13 cellular contexts compared by ENCODE assay signal in genomic region chr7:121604627-121605296, GRCh38.
DNase-seq lines count a peak whose midpoint lies in the region; TF ChIP-seq lines count a peak whose summit lies in the region.
"Had no signal": no experiment of that assay in that cellular context is flagged by ENCODE, and none has a peak within 500 bp of the region (broad histone marks: within the 10 kb centered on the region; RNA-seq: fewer than 3 reads in every experiment).

No MANE protein-coding gene starts in this region.

- DNase-seq in SK-N-MC (ENCODE audit: low read depth, low spot score) (no peak), fibroblast of mammary gland (ENCODE audit: low read depth) (peak; percentile 70), mesendoderm (peak; percentile 82), suprapubic skin (ENCODE audit: low spot score in 2 of 2) (no peak), immature natural killer cell (no peak), SIG-M5 (lab: John Stamatoyannopoulos, UW) (no peak), dedifferentiated amniotic fluid mesenchymal stem cell (ENCODE audit: extremely low spot score) (no peak)
- DNase-seq: activated CD4-positive, alpha-beta memory T cell treated with anti-CD3 and anti-CD28 coated beads, Interleukin-2, amount 10 ng/mL, durations not matched to agents 7 days and 5 days; activated naive CD4-positive, alpha-beta T cell treated with anti-CD3 and anti-CD28 coated beads for 36 hours; effector CD8-positive, alpha-beta T cell; T-helper 2 cell had no signal

- WGBS in mesendoderm (ENCODE audit: extremely low coverage, insufficient coverage, low lambda C conversion rate) = no CpG with 5 or more reads among the region's 2 CpGs
- 20% methylated on average over 2 of the region's 2 CpGs for WGBS in suprapubic skin

- no peak overlapping the region for H2BK120ac ChIP-seq in mesendoderm (ENCODE audit: low read depth, low read length)

- H3K36me3 ChIP-seq in SK-N-MC (ENCODE audit: insufficient read depth, low read length) = no peaks in the 10 kb centered on the region
- no peaks in the 10 kb centered on the region for H3K36me3 ChIP-seq in mesendoderm (ENCODE audit: control insufficient read depth, insufficient read depth, low read length)
- H3K36me3 ChIP-seq in suprapubic skin = no peaks in the 10 kb centered on the region

- peak overlapping the region; percentile 1 for H3K56ac ChIP-seq in mesendoderm (ENCODE audit: low read length)

- TF ChIP-seq POLR2A in suprapubic skin (IDR thresholded peaks at IDR 0.05) = no peak

- H3K4me3 Mint-ChIP-seq in immature natural killer cell = no peak overlapping the region
- H3K4me3 Mint-ChIP-seq: activated CD4-positive, alpha-beta memory T cell treated with anti-CD3 and anti-CD28 coated beads, Interleukin-2, amount 10 ng/mL, durations not matched to agents 7 days and 5 days; activated naive CD4-positive, alpha-beta T cell treated with anti-CD3 and anti-CD28 coated beads for 36 hours; stimulated activated naive CD8-positive, alpha-beta T cell treated with anti-CD3 and anti-CD28 coated beads, Interleukin-15, Interleukin-2, amounts not matched to agents 100 ng/mL and 50 ng/mL, for 24 hours had no signal

- H4K8ac ChIP-seq in mesendoderm (ENCODE audit: low read depth, low read length) = no peak overlapping the region

- no peak overlapping the region for H2AK5ac ChIP-seq in mesendoderm (ENCODE audit: low read length)

- no peaks in the 10 kb centered on the region for H3K79me1 ChIP-seq in mesendoderm (ENCODE audit: low read length)

- H2BK15ac ChIP-seq in mesendoderm (replicated peaks; ENCODE audit: low read depth) = no peak overlapping the region

- H3K27me3 ChIP-seq in mesendoderm (ENCODE audit: insufficient read depth, low read length, poor library complexity) (no peaks in the 10 kb centered on the region), suprapubic skin (no peaks in the 10 kb centered on the region)

- H3K23ac ChIP-seq in mesendoderm (ENCODE audit: low read length) = no peak overlapping the region

- H3K4me2 ChIP-seq in mesendoderm (ENCODE audit: low read length) = no peak overlapping the region

- TF ChIP-seq CTCF in fibroblast of mammary gland (conservative IDR thresholded peaks at IDR 0.05; ENCODE audit: control insufficient read depth, insufficient read depth, low read depth, low read length) (no peak), suprapubic skin (IDR thresholded peaks at IDR 0.05) (no peak)

- H3K4me3 ChIP-seq in SK-N-MC = no peak overlapping the region
- no peak overlapping the region for H3K4me3 ChIP-seq in fibroblast of mammary gland (ENCODE audit: control insufficient read depth, low read depth, low read length)
- H3K4me3 ChIP-seq in mesendoderm (ENCODE audit: low read length) = no peak overlapping the region
- no peak overlapping the region for H3K4me3 ChIP-seq in suprapubic skin

- no peak overlapping the region for H4K5ac ChIP-seq in mesendoderm (ENCODE audit: low read length)

- no peaks in the 10 kb centered on the region for H3K36me3 Mint-ChIP-seq in immature natural killer cell

- peak overlapping the region; percentile 52 for H2BK5ac ChIP-seq in mesendoderm (ENCODE audit: low read length)

- peaks cover 0 to 5% (median 0%) of the 10 kb centered on the region in 6 donors for H3K9me3 Mint-ChIP-seq in immature natural killer cell
- H3K9me3 Mint-ChIP-seq: activated CD4-positive, alpha-beta memory T cell treated with anti-CD3 and anti-CD28 coated beads, Interleukin-2, amount 10 ng/mL, durations not matched to agents 7 days and 5 days; activated naive CD4-positive, alpha-beta T cell treated with anti-CD3 and anti-CD28 coated beads for 36 hours; stimulated activated naive CD8-positive, alpha-beta T cell treated with anti-CD3 and anti-CD28 coated beads, Interleukin-15, Interleukin-2, amounts not matched to agents 100 ng/mL and 50 ng/mL, for 24 hours had no signal

- peak overlapping the region; percentile 19 for H3K18ac ChIP-seq in mesendoderm (ENCODE audit: low read length)

- H3K27ac Mint-ChIP-seq in immature natural killer cell = no peak overlapping the region
- H3K27ac Mint-ChIP-seq: activated CD4-positive, alpha-beta memory T cell treated with anti-CD3 and anti-CD28 coated beads, Interleukin-2, amount 10 ng/mL, durations not matched to agents 7 days and 5 days; activated naive CD4-positive, alpha-beta T cell treated with anti-CD3 and anti-CD28 coated beads for 36 hours; stimulated activated naive CD8-positive, alpha-beta T cell treated with anti-CD3 and anti-CD28 coated beads, Interleukin-15, Interleukin-2, amounts not matched to agents 100 ng/mL and 50 ng/mL, for 24 hours had no signal

- peaks cover 2 to 11% (median 3%) of the 10 kb centered on the region in 3 donors for H3K27me3 Mint-ChIP-seq in immature natural killer cell (ENCODE audit: low read depth in 3 of 3)
- H3K27me3 Mint-ChIP-seq: activated CD4-positive, alpha-beta memory T cell treated with anti-CD3 and anti-CD28 coated beads, Interleukin-2, amount 10 ng/mL, durations not matched to agents 7 days and 5 days had no signal

- H3K9me3 ChIP-seq in SK-N-MC (ENCODE audit: low read depth, low read length) (no peaks in the 10 kb centered on the region), suprapubic skin (no peaks in the 10 kb centered on the region)
- H3K9me3 ChIP-seq: Caco-2 had no signal

- H3K9ac ChIP-seq in SK-N-MC (ENCODE audit: insufficient read length) (no peak overlapping the region), mesendoderm (ENCODE audit: low read length) (no peak overlapping the region)

- no peaks in the 10 kb centered on the region for H3K79me2 ChIP-seq in mesendoderm (ENCODE audit: control insufficient read depth, insufficient read depth, low read length)

- H3K4me1 ChIP-seq in mesendoderm (ENCODE audit: control insufficient read depth, low read depth, low read length) (peaks cover 1% of the 10 kb centered on the region), suprapubic skin (peaks cover 32% of the 10 kb centered on the region)
- H3K4me1 ChIP-seq: Caco-2 had no signal

- H3K27ac ChIP-seq in SK-N-MC = peak overlapping the region; percentile 53
- H3K27ac ChIP-seq in mesendoderm (ENCODE audit: low read depth, low read length) = no peak overlapping the region
- peak overlapping the region; percentile 16 for H3K27ac ChIP-seq in suprapubic skin

- TF ChIP-seq EP300 in suprapubic skin (IDR thresholded peaks at IDR 0.05) = no peak

- no peak overlapping the region for H3K4ac ChIP-seq in mesendoderm (ENCODE audit: low read depth, low read length)

- H3K4me1 Mint-ChIP-seq in immature natural killer cell = no peaks in the 10 kb centered on the region
- H3K4me1 Mint-ChIP-seq: activated CD4-positive, alpha-beta memory T cell treated with anti-CD3 and anti-CD28 coated beads, Interleukin-2, amount 10 ng/mL, durations not matched to agents 7 days and 5 days had no signal

Comparison
In these comparisons a context has a peak if more than half of its experiments do, and no peak if none do; other contexts are left out.
1. DNase-seq: peak in fibroblast of mammary gland (single experiment) and mesendoderm (single experiment); none in SK-N-MC (single experiment), suprapubic skin (0 of 2), immature natural killer cell (0 of 3), SIG-M5 (single experiment) and dedifferentiated amniotic fluid mesenchymal stem cell (single experiment).